ENCODE assay signal across 8 cellular contexts in the genomic region with DNA sequence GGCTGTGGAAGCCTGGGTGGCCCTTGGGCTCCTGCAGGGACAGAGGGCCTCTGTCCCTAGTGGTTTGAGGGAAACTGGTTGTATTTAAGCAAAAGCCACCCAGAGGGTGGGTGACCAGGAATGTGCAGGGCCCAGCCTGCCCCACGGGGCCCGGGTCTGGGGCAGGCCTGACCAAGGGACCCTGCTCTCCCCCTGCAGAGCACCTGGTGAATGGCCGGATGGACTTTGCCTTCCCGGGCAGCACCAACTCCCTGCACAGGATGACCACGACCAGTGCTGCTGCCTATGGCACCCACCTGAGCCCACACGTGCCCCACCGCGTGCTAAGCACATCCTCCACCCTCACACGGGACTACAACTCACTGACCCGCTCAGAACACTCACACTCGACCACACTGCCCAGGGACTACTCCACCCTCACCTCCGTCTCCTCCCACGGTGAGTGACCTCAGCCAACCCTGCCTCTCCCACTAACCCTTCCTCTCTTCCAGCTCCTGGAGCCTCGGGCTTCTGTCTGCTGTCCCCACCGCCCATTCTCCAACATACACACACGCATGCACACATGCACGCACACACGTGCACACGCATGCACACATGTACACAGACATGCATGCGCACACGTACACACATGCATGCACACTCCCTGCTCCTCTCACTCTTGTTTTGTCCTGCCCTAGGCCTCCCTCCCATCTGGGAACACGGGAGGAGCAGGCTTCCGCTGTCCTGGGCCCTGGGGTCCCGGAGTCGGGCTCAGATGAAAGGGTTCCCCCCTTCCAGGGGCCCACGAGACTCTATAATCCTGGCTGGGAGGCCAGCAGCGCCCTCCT. TPM values are rescaled to one million over a fixed set of nuclear protein-coding genes. Genes with fewer than 3 reads are reported as not detected.
DNase-seq lines count a peak whose midpoint lies in the region; ATAC-seq and TF ChIP-seq lines count a peak whose summit lies in the region.

No MANE protein-coding gene starts in this region.

- H3K4me2 ChIP-seq in SU-DHL-6 (ENCODE audit: low read depth, low read length, poor library complexity, severe bottlenecking): peak overlapping the region; percentile 52
- peak overlapping the region; percentile 84 for H3K4me2 ChIP-seq in hepatocyte

- peak overlapping the region; percentile 86 for H3K27ac Mint-ChIP-seq in activated CD4-positive, alpha-beta T cell treated with anti-CD3 and anti-CD28 coated beads, Interleukin-2, amount 10 ng/mL, durations not matched to agents 7 days and 5 days

- CTCF ChIA-PET in activated CD4-positive, alpha-beta T cell treated with anti-CD3 and anti-CD28 coated beads, Interleukin-2, amount 10 ng/mL, durations not matched to agents 7 days and 5 days (lab: Charles Lee): interaction anchor here (0.9 to 4.0 kb wide), 25 partner anchors 8 to 220 kb away, joined by 3 to 34 read pairs (median 4); partner anchors contain the start of genes GALK1, ITGB4, SMIM5 and UNK

- no peaks in the 10 kb centered on the region for H3K36me3 ChIP-seq in SU-DHL-6 (ENCODE audit: low read length)
- no peaks in the 10 kb centered on the region for H3K36me3 ChIP-seq in hepatocyte (replicated peaks; ENCODE audit: insufficient read depth, low read depth)
- peaks cover 2 to 3% of the 10 kb centered on the region in 2 donors for H3K36me3 ChIP-seq in stomach smooth muscle (ENCODE audit: control insufficient read depth in 2 of 2, insufficient read depth in 2 of 2, low read length in 2 of 2)

- no peaks in the 10 kb centered on the region for H3K36me3 Mint-ChIP-seq in activated CD4-positive, alpha-beta T cell treated with anti-CD3 and anti-CD28 coated beads, Interleukin-2, amount 10 ng/mL, durations not matched to agents 7 days and 5 days (ENCODE audit: low read depth)

- H3K4me3 Mint-ChIP-seq in activated CD4-positive, alpha-beta T cell treated with anti-CD3 and anti-CD28 coated beads, Interleukin-2, amount 10 ng/mL, durations not matched to agents 7 days and 5 days: peak overlapping the region; percentile 50

- no peak for DNase-seq in activated CD4-positive, alpha-beta T cell treated with anti-CD3 and anti-CD28 coated beads, Interleukin-2, amount 10 ng/mL, durations not matched to agents 7 days and 5 days
- DNase-seq in activated CD4-positive, alpha-beta T cell treated with anti-CD3 and anti-CD28 coated beads, Interleukin-2, amount 50 U/mL, for 48 hours: no peak
- DNase-seq in hepatocyte (ENCODE audit: low spot score) (no peak), medulla oblongata (ENCODE audit: extremely low spot score) (no peak), HCEC 1CT (no peak)

- H2AFZ ChIP-seq in SU-DHL-6 (ENCODE audit: low read depth, low read length, severe bottlenecking): peak overlapping the region; percentile 64
- H2AFZ ChIP-seq in hepatocyte: no peak overlapping the region

- TF ChIP-seq CTCF in SU-DHL-6 (IDR thresholded peaks at IDR 0.05; ENCODE audit: insufficient read depth, low read length, poor library complexity, severe bottlenecking) (no peak), hepatocyte (IDR thresholded peaks at IDR 0.05; ENCODE audit: poor library complexity) (no peak)

- H3K9me2 ChIP-seq in SU-DHL-6 (replicated peaks; ENCODE audit: insufficient read depth, low read length): no peaks in the 10 kb centered on the region
- no peaks in the 10 kb centered on the region for H3K9me2 ChIP-seq in hepatocyte (replicated peaks; ENCODE audit: insufficient read depth)

- peaks cover 21% of the 10 kb centered on the region for H3K4me1 Mint-ChIP-seq in activated CD4-positive, alpha-beta T cell treated with anti-CD3 and anti-CD28 coated beads, Interleukin-2, amount 10 ng/mL, durations not matched to agents 7 days and 5 days

- H3F3A ChIP-seq in SU-DHL-6 (ENCODE audit: insufficient read depth): peaks cover 4% of the 10 kb centered on the region; the same call in 1 of the 2 replicates

- H3K9me3 ChIP-seq in SU-DHL-6 (ENCODE audit: insufficient read depth, low read length) (no peaks in the 10 kb centered on the region), hepatocyte (ENCODE audit: low read depth) (no peaks in the 10 kb centered on the region), stomach smooth muscle (ENCODE audit: control insufficient read depth in 2 of 2, low read length in 2 of 2) (no peaks in the 10 kb centered on the region)

- H3K27ac ChIP-seq in SU-DHL-6 (ENCODE audit: low read depth, low read length): no peak overlapping the region
- peak overlapping the region; percentile 40 for H3K27ac ChIP-seq in hepatocyte
- peak overlapping the region; percentile 18 for H3K27ac ChIP-seq in stomach smooth muscle (ENCODE audit: low read length)

- no peak overlapping the region for H3K4me3 ChIP-seq in SU-DHL-6 (ENCODE audit: insufficient read depth, low read length, poor library complexity, severe bottlenecking)
- no peak overlapping the region for H3K4me3 ChIP-seq in hepatocyte
- peak overlapping the region; percentile 35 to 73 for H3K4me3 ChIP-seq in stomach smooth muscle (ENCODE audit: low read length in 2 of 2)

- H3K9ac ChIP-seq in SU-DHL-6 (ENCODE audit: low read length) (0 out of 2 replicates have a peak overlapping the region, but pooled peaks have one; percentile 48), stomach smooth muscle (ENCODE audit: low read length in 2 of 2) (peak overlapping the region; percentile 13 to 63)

- ATAC-seq in activated CD4-positive, CD25-positive, alpha-beta regulatory T cell treated with anti-CD3 and anti-CD28 coated beads, Interleukin-2, amount 50 U/mL, for 24 hours: no peak

- no peaks in the 10 kb centered on the region for H3K79me2 ChIP-seq in SU-DHL-6 (ENCODE audit: insufficient read depth, low read length)
- no peaks in the 10 kb centered on the region for H3K79me2 ChIP-seq in hepatocyte

- peaks cover 14% of the 10 kb centered on the region for H3K4me1 ChIP-seq in hepatocyte (ENCODE audit: insufficient read depth)
- peaks cover 24% of the 10 kb centered on the region for H3K4me1 ChIP-seq in stomach smooth muscle (ENCODE audit: control insufficient read depth, insufficient read depth, low read length)

- H3K27me3 ChIP-seq in SU-DHL-6 (ENCODE audit: low read length): no peaks in the 10 kb centered on the region
- no peaks in the 10 kb centered on the region for H3K27me3 ChIP-seq in hepatocyte
- no peaks in the 10 kb centered on the region for H3K27me3 ChIP-seq in stomach smooth muscle (ENCODE audit: control insufficient read depth in 1 of 2, insufficient read depth in 2 of 2, low read length in 2 of 2)

- peaks cover 2% of the 10 kb centered on the region for H3K27me3 Mint-ChIP-seq in activated CD4-positive, alpha-beta T cell treated with anti-CD3 and anti-CD28 coated beads, Interleukin-2, amount 10 ng/mL, durations not matched to agents 7 days and 5 days

- POLR2A ChIA-PET in activated CD4-positive, alpha-beta T cell treated with anti-CD3 and anti-CD28 coated beads, Interleukin-2, amount 10 ng/mL, durations not matched to agents 7 days and 5 days (lab: Charles Lee): interaction anchor here (1.2 kb wide), 1 partner anchor 30 kb away, joined by 4 read pairs; the partner anchor contains the start of gene UNK

- H3K9me3 Mint-ChIP-seq in activated CD4-positive, alpha-beta T cell treated with anti-CD3 and anti-CD28 coated beads, Interleukin-2, amount 10 ng/mL, durations not matched to agents 7 days and 5 days: no peaks in the 10 kb centered on the region

- 85% methylated on average over 22 of the region's 27 CpGs for WGBS in hepatocyte (ENCODE audit: low lambda C conversion rate, missing lambda C conversion rate)

- no peaks in the 10 kb centered on the region for H4K20me1 ChIP-seq in SU-DHL-6 (ENCODE audit: low read depth, low read length)
- no peaks in the 10 kb centered on the region for H4K20me1 ChIP-seq in hepatocyte (ENCODE audit: insufficient read depth, poor library complexity, severe bottlenecking)

RNA-seq across cellular contexts. Expression of gene GALK1, which starts 10.4 kb away (rescaled TPM):
- 10 to 100 TPM; 40.9 to 44.7 TPM for total RNA-seq in activated CD4-positive, alpha-beta T cell treated with anti-CD3 and anti-CD28 coated beads, Interleukin-2, amount 10 ng/mL, durations not matched to agents 7 days and 5 days
- total RNA-seq in hepatocyte: 63.7 and 76.4 TPM in 2 replicates
- polyA plus RNA-seq in hepatocyte: 139 and 161 TPM in 2 replicates

RNA-seq across cellular contexts. Expression of gene UNK, which starts 30.0 kb away (rescaled TPM):
- total RNA-seq in activated CD4-positive, alpha-beta T cell treated with anti-CD3 and anti-CD28 coated beads, Interleukin-2, amount 10 ng/mL, durations not matched to agents 7 days and 5 days: 10 to 100 TPM; 27.1 to 28.7 TPM
- total RNA-seq in hepatocyte: 26.7 and 30.9 TPM in 2 replicates
- polyA plus RNA-seq in hepatocyte: 22.3 and 28.2 TPM in 2 replicates

RNA-seq across cellular contexts. Expression of gene ITGB4, which starts 33.3 kb away (rescaled TPM):
- under 1 TPM; 0.55 to 0.96 TPM for total RNA-seq in activated CD4-positive, alpha-beta T cell treated with anti-CD3 and anti-CD28 coated beads, Interleukin-2, amount 10 ng/mL, durations not matched to agents 7 days and 5 days
- 11.5 and 15.7 TPM in 2 replicates for total RNA-seq in hepatocyte
- polyA plus RNA-seq in hepatocyte: 19.4 and 23.5 TPM in 2 replicates

Comparison
In these comparisons a context has a peak if more than half of its experiments do, and no peak if none do; other contexts are left out.
1. H3K4me3 ChIP-seq: peak in stomach smooth muscle (2 of 2); none in SU-DHL-6 (single experiment) and hepatocyte (single experiment).